In the genomic region with DNA sequence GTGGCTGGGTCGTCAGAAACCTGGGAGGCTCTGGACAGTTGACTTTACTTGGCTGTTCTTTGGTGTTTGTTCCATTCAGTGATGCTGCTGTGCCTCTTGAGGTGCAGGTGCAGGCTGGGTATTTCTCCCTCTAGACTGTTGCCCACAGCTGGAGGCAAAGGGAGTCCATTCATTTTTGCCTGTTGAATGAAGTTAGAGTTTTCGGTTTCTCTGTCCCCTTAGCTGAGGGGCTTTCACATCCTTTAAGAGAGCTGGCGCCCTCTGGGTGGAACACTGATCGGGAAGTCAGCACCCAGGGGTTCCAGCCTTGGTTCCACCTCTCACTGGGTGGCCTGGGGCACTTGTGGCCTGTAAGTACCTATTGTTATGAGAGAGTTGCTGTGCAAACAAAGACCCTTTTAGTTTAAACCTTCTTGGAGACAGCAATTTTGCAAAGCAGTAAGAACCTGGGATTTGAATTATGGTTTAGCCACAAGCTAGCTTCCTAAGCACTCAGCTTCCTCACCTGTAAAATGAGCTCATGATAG, we compare ENCODE assay signal across 15 cellular contexts.
DNase-seq lines count a peak whose midpoint lies in the region; ATAC-seq and TF ChIP-seq lines count a peak whose summit lies in the region.
"Had no signal": no experiment of that assay in that cellular context is flagged by ENCODE, and none has a peak within 500 bp of the region (broad histone marks: within the 10 kb centered on the region; RNA-seq: fewer than 3 reads in every experiment).

No MANE protein-coding gene starts in this region.

- peak; percentile 42; the same call in 2 of the 3 replicates for ATAC-seq in DND-41 (ENCODE audit: insufficient read depth, low read depth)
- no peak for ATAC-seq in GM19324 (IDR thresholded peaks at IDR 0.05; ENCODE audit: low FRiP score, unreplicated experiment)
- no peak for ATAC-seq in HG02759 (IDR thresholded peaks at IDR 0.05; ENCODE audit: unreplicated experiment)
- no peak for ATAC-seq in stimulated activated naive CD8-positive, alpha-beta T cell treated with anti-CD3 and anti-CD28 coated beads, Interleukin-15, amount 100 ng/mL, for 72 hours
- no peak for ATAC-seq in stimulated activated naive B cell treated with anti-CD40 and anti-IgM and Interleukin-4, amounts not matched to agents 10 μg/mL and 1 μg/mL and 100 μg/mL, for 72 hours (replicated peaks)
- ATAC-seq: stimulated activated naive CD8-positive, alpha-beta T cell treated with anti-CD3 and anti-CD28 coated beads, Interleukin-15, Interleukin-2, amounts not matched to agents 100 U/mL and 50 U/mL, for 24 hours had no signal

- intact Hi-C loops in spleen (cut with DNase I; ENCODE audit: low total_unique reads): no loop called here

- H3K9ac ChIP-seq in DND-41 (ENCODE audit: low read depth, low read length) (no peak overlapping the region), endodermal cell (ENCODE audit: extremely low read depth, low read length, poor library complexity, severe bottlenecking) (no peak overlapping the region)

- TF ChIP-seq CTCF in DND-41 (IDR thresholded peaks at IDR 0.05; ENCODE audit: borderline replicate concordance, extremely low read depth, low read length, poor library complexity, severe bottlenecking) (peak; percentile 11), endodermal cell (conservative IDR thresholded peaks at IDR 0.05) (no peak), spleen (IDR thresholded peaks at IDR 0.05 in 8 of 11, conservative IDR thresholded peaks at IDR 0.05 in 3 of 11) (no peak)

- no peak overlapping the region for H3K4me3 ChIP-seq in DND-41 (ENCODE audit: low read depth in 1 of 2, low read length in 2 of 2)
- no peak overlapping the region for H3K4me3 ChIP-seq in endodermal cell (ENCODE audit: low read length)
- H3K4me3 ChIP-seq in spleen: no peak overlapping the region

- peaks cover 28% of the 10 kb centered on the region for H4K20me1 ChIP-seq in DND-41 (ENCODE audit: insufficient read depth, low read length)

- TF ChIP-seq POLR2A in spleen (IDR thresholded peaks at IDR 0.05): no peak

- no peak overlapping the region for H3K4me2 ChIP-seq in DND-41 (ENCODE audit: insufficient read depth, low read length)

- no peaks in the 10 kb centered on the region for H3K9me3 Mint-ChIP-seq in endodermal cell
- no peaks in the 10 kb centered on the region for H3K9me3 Mint-ChIP-seq in stimulated activated naive CD8-positive, alpha-beta T cell treated with anti-CD3 and anti-CD28 coated beads, Interleukin-15, amount 100 ng/mL, for 72 hours
- H3K9me3 Mint-ChIP-seq in stimulated activated naive B cell treated with anti-CD40 and anti-IgM and Interleukin-4, amounts not matched to agents 10 μg/mL and 1 μg/mL and 100 μg/mL, for 72 hours: no peaks in the 10 kb centered on the region
- H3K9me3 Mint-ChIP-seq: activated T-helper 2 cell treated with anti-CD3 and anti-CD28 coated beads, Interferon-gamma antibody, Interleukin-2, Interleukin-4, amounts not matched to agents 10 μg/mL and 5 μg/mL and 100 μg/mL, durations not matched to agents 14 hours and 24 hours and 36 hours had no signal

- H3K27ac Mint-ChIP-seq in endodermal cell: peak overlapping the region; percentile 66
- H3K27ac Mint-ChIP-seq in stimulated activated naive CD8-positive, alpha-beta T cell treated with anti-CD3 and anti-CD28 coated beads, Interleukin-15, amount 100 ng/mL, for 72 hours: peak overlapping the region in 1 of 2 donors; percentile 44
- H3K27ac Mint-ChIP-seq in stimulated activated naive B cell treated with anti-CD40 and anti-IgM and Interleukin-4, amounts not matched to agents 10 μg/mL and 1 μg/mL and 100 μg/mL, for 72 hours: no peak overlapping the region
- H3K27ac Mint-ChIP-seq: activated T-helper 2 cell treated with anti-CD3 and anti-CD28 coated beads, Interferon-gamma antibody, Interleukin-2, Interleukin-4, amounts not matched to agents 10 μg/mL and 5 μg/mL and 100 μg/mL, durations not matched to agents 14 hours and 24 hours and 36 hours had no signal

- peaks cover 32% of the 10 kb centered on the region for H3K4me1 Mint-ChIP-seq in endodermal cell
- peaks cover 54% of the 10 kb centered on the region for H3K4me1 Mint-ChIP-seq in stimulated activated naive CD8-positive, alpha-beta T cell treated with anti-CD3 and anti-CD28 coated beads, Interleukin-15, amount 100 ng/mL, for 72 hours
- H3K4me1 Mint-ChIP-seq in stimulated activated naive B cell treated with anti-CD40 and anti-IgM and Interleukin-4, amounts not matched to agents 10 μg/mL and 1 μg/mL and 100 μg/mL, for 72 hours: peaks cover 55 to 73% of the 10 kb centered on the region in 2 donors

- H3K4me1 ChIP-seq in DND-41 (ENCODE audit: insufficient read depth, low read length): peaks cover 9% of the 10 kb centered on the region
- peaks cover 9% of the 10 kb centered on the region for H3K4me1 ChIP-seq in endodermal cell (ENCODE audit: control insufficient read depth, insufficient read depth, low read length)
- H3K4me1 ChIP-seq in spleen: peaks cover 26 to 80% (median 68%) of the 10 kb centered on the region in 6 donors

- H3K36me3 Mint-ChIP-seq in endodermal cell (ENCODE audit: low read depth): peaks cover 2% of the 10 kb centered on the region
- H3K36me3 Mint-ChIP-seq in stimulated activated naive B cell treated with anti-CD40 and anti-IgM and Interleukin-4, amounts not matched to agents 10 μg/mL and 1 μg/mL and 100 μg/mL, for 72 hours: peaks cover 5 to 6% of the 10 kb centered on the region in 2 donors

- no peaks in the 10 kb centered on the region for H3K9me3 ChIP-seq in DND-41 (ENCODE audit: insufficient read depth, low read length, severe bottlenecking)
- no peaks in the 10 kb centered on the region for H3K9me3 ChIP-seq in KOPT-K1 (ENCODE audit: insufficient read depth, low read length, poor library complexity, severe bottlenecking)
- H3K9me3 ChIP-seq in endodermal cell (ENCODE audit: control insufficient read depth, low read length): no peaks in the 10 kb centered on the region
- H3K9me3 ChIP-seq in spleen: no peaks in the 10 kb centered on the region

- H3K36me3 ChIP-seq in DND-41 (ENCODE audit: insufficient read depth, low read length) (no peaks in the 10 kb centered on the region), KOPT-K1 (ENCODE audit: insufficient read depth, low read length) (no peaks in the 10 kb centered on the region), endodermal cell (ENCODE audit: control insufficient read depth, insufficient read depth, low read length) (no peaks in the 10 kb centered on the region), spleen (no peaks in the 10 kb centered on the region)

- H3K27me3 ChIP-seq in DND-41 (ENCODE audit: insufficient read depth, low read length, poor library complexity) (no peaks in the 10 kb centered on the region), endodermal cell (ENCODE audit: control insufficient read depth, insufficient read depth, low read length, poor library complexity, severe bottlenecking) (no peaks in the 10 kb centered on the region), spleen (replicated peaks in 1 of 7) (no peaks in the 10 kb centered on the region)

- H3K4me3 Mint-ChIP-seq in endodermal cell: no peak overlapping the region
- H3K4me3 Mint-ChIP-seq in stimulated activated naive CD8-positive, alpha-beta T cell treated with anti-CD3 and anti-CD28 coated beads, Interleukin-15, amount 100 ng/mL, for 72 hours: no peak overlapping the region
- no peak overlapping the region for H3K4me3 Mint-ChIP-seq in stimulated activated naive B cell treated with anti-CD40 and anti-IgM and Interleukin-4, amounts not matched to agents 10 μg/mL and 1 μg/mL and 100 μg/mL, for 72 hours

- no peak overlapping the region for H2AFZ ChIP-seq in DND-41 (ENCODE audit: low read depth, low read length)

- DNase-seq in DND-41 (no peak), endodermal cell (no peak), spleen (peak; percentile 57)
- no peak for DNase-seq in stimulated activated naive CD8-positive, alpha-beta T cell treated with anti-CD3 and anti-CD28 coated beads, Interleukin-15, amount 100 ng/mL, for 72 hours
- no peak for DNase-seq in stimulated activated naive B cell treated with anti-CD40 and anti-IgM and Interleukin-4, amounts not matched to agents 10 μg/mL and 1 μg/mL and 100 μg/mL, for 72 hours
- DNase-seq: activated CD8-positive, alpha-beta memory T cell treated with anti-CD3 and anti-CD28 coated beads for 24 hours; AML-193; midbrain; NCI-H2029 treated with DMSO at 0.1 percent for 48 hours; stimulated activated CD4-positive, alpha-beta T cell treated with anti-CD3 and anti-CD28 coated beads, Interleukin-12 subunit alpha, Interleukin-12 subunit beta, amount 100 ng/mL, for 4 hours; stimulated activated naive CD8-positive, alpha-beta T cell treated with anti-CD3 and anti-CD28 coated beads, Interleukin-15, Interleukin-2, amounts not matched to agents 100 U/mL and 50 U/mL, for 24 hours had no signal

- no peak overlapping the region for H3K27ac ChIP-seq in DND-41 (ENCODE audit: low read length)
- H3K27ac ChIP-seq in KOPT-K1 (ENCODE audit: low read depth, low read length, poor library complexity, severe bottlenecking): peak overlapping the region; percentile 27
- no peak overlapping the region for H3K27ac ChIP-seq in endodermal cell (ENCODE audit: low read depth, low read length)
- H3K27ac ChIP-seq in spleen: peak overlapping the region in 4 of 8 donors; percentile 9 to 40 (median 38)

- H3K27me3 Mint-ChIP-seq in endodermal cell (ENCODE audit: insufficient read depth): no peaks in the 10 kb centered on the region
- H3K27me3 Mint-ChIP-seq in stimulated activated naive CD8-positive, alpha-beta T cell treated with anti-CD3 and anti-CD28 coated beads, Interleukin-15, amount 100 ng/mL, for 72 hours: no peaks in the 10 kb centered on the region
- no peaks in the 10 kb centered on the region for H3K27me3 Mint-ChIP-seq in stimulated activated naive B cell treated with anti-CD40 and anti-IgM and Interleukin-4, amounts not matched to agents 10 μg/mL and 1 μg/mL and 100 μg/mL, for 72 hours

- H3K79me2 ChIP-seq in DND-41 (ENCODE audit: insufficient read depth, low read length): peaks cover 23% of the 10 kb centered on the region

- WGBS in endodermal cell (ENCODE audit: insufficient coverage in 1 of 2, insufficient read length in 1 of 2), 2 experiments: 88 to 97% methylated on average over 4 of the region's 4 CpGs
- 86 to 93% (median 91%) methylated on average over 4 of the region's 4 CpGs for WGBS in spleen, 5 donors
